ENCODE assay signal across 12 cellular contexts in genomic region chr17:7626307-7626706, GRCh38. TPM values are rescaled to one million over a fixed set of nuclear protein-coding genes. Genes with fewer than 3 reads are reported as not detected.
DNase-seq lines count a peak whose midpoint lies in the region; ATAC-seq and TF ChIP-seq lines count a peak whose summit lies in the region.
"Had no signal": no experiment of that assay in that cellular context is flagged by ENCODE, and none has a peak within 500 bp of the region (broad histone marks: within the 10 kb centered on the region; RNA-seq: fewer than 3 reads in every experiment).

No MANE protein-coding gene starts in this region.

- TF ChIP-seq CTCF in heart right ventricle (IDR thresholded peaks at IDR 0.05), result no peak
- TF ChIP-seq CTCF in brain (conservative IDR thresholded peaks at IDR 0.05), result no peak
- TF ChIP-seq CTCF in lower lobe of right lung (IDR thresholded peaks at IDR 0.05), result no peak
- TF ChIP-seq CTCF in upper lobe of left lung (IDR thresholded peaks at IDR 0.05), result no peak
- TF ChIP-seq CTCF in omental fat pad (IDR thresholded peaks at IDR 0.05), result no peak

- H3K27ac ChIP-seq in heart right ventricle (peak overlapping the region in 4 of 10 donors; percentile 92 to 98 (median 94)), lower lobe of right lung (peak overlapping the region; percentile 93), upper lobe of left lung (peak overlapping the region in 3 of 4 donors; percentile 86 to 96 (median 95))

- H3K9me3 ChIP-seq in heart right ventricle (no peaks in the 10 kb centered on the region), lower lobe of right lung (no peaks in the 10 kb centered on the region), upper lobe of left lung (no peaks in the 10 kb centered on the region)
- H3K9me3 ChIP-seq: ovary had no signal

- H3K4me3 ChIP-seq in heart right ventricle, result peak overlapping the region in 6 of 10 donors; percentile 73 to 92 (median 80)
- peak overlapping the region; percentile 78 for H3K4me3 ChIP-seq in lower lobe of right lung
- peak overlapping the region in 1 of 4 donors; percentile 82 for H3K4me3 ChIP-seq in upper lobe of left lung

- 88 to 90% methylated on average over 7 of the region's 7 CpGs for WGBS in heart right ventricle, 2 donors
- WGBS in upper lobe of left lung, 2 donors, result 73 to 74% methylated on average over 7 of the region's 7 CpGs

- H3K4me1 ChIP-seq in heart right ventricle (peaks cover 5 to 21% (median 16%) of the 10 kb centered on the region in 9 donors), lower lobe of right lung (peaks cover 17% of the 10 kb centered on the region), upper lobe of left lung (peaks cover 9 to 20% (median 15%) of the 10 kb centered on the region in 4 donors)

- peaks cover 17% of the 10 kb centered on the region for H3K4me1 Mint-ChIP-seq in brain

- no peak for TF ChIP-seq POLR2A in upper lobe of left lung (IDR thresholded peaks at IDR 0.05)

- peak overlapping the region; percentile 98 to 99 (median 98) for H3K27ac Mint-ChIP-seq in brain

- no peaks in the 10 kb centered on the region for H3K27me3 Mint-ChIP-seq in brain

- H3K36me3 Mint-ChIP-seq in brain, result peaks cover 20% of the 10 kb centered on the region

- H3K4me3 Mint-ChIP-seq in brain, result peak overlapping the region; percentile 93 to 97 (median 96)

- ATAC-seq in heart right ventricle (no peak), Right ventricle myocardium inferior (no peak), lower lobe of right lung (peak; percentile 6 to 18), upper lobe of left lung (ENCODE audit: low FRiP score in 2 of 2) (peak in 1 of 2 donors; percentile 7), HG03460 (IDR thresholded peaks at IDR 0.05; ENCODE audit: unreplicated experiment) (no peak), omental fat pad (ENCODE audit: low FRiP score) (no peak)

- H3K27me3 ChIP-seq in heart right ventricle (no peaks in the 10 kb centered on the region), lower lobe of right lung (ENCODE audit: low read depth) (no peaks in the 10 kb centered on the region), upper lobe of left lung (no peaks in the 10 kb centered on the region)
- H3K27me3 ChIP-seq: ovary had no signal

- H3K36me3 ChIP-seq in heart right ventricle, result peaks cover 0 to 14% (median 0%) of the 10 kb centered on the region in 9 donors
- H3K36me3 ChIP-seq in lower lobe of right lung, result peaks cover 12% of the 10 kb centered on the region
- H3K36me3 ChIP-seq in upper lobe of left lung, result peaks cover 0 to 7% (median 0%) of the 10 kb centered on the region in 4 donors
- H3K36me3 ChIP-seq: ovary had no signal

- peak in 1 of 2 donors; percentile 17 for DNase-seq in heart right ventricle
- no peak for DNase-seq in Right ventricle myocardium inferior (ENCODE audit: missing footprints)
- DNase-seq in lower lobe of right lung, result peak; percentile 66
- DNase-seq in upper lobe of left lung, result peak in 1 of 2 donors; percentile 51
- no peak for DNase-seq in NCI-H187 (lab: John Stamatoyannopoulos, UW)
- DNase-seq in omental fat pad (ENCODE audit: low spot score), result no peak

- intact Hi-C loops in heart right ventricle (cut with DNase I), result loop anchor here in 2 of 10 donors (2.0 kb wide), 1 partner anchor 60 kb away; the partner anchor contains the start of gene TP53 (in 2 of the 2)
- intact Hi-C loops in Right ventricle myocardium inferior (cut with DNase I), result no loop called here
- intact Hi-C loops in lower lobe of right lung (cut with DNase I), result no loop called here

- TF ChIP-seq EP300 in upper lobe of left lung (IDR thresholded peaks at IDR 0.05), result no peak

- H3K9me3 Mint-ChIP-seq in brain, result no peaks in the 10 kb centered on the region

RNA-seq across cellular contexts. Expression of gene SAT2, which starts 1.3 kb away (rescaled TPM):
- 10 to 100 TPM; 45.7 to 83.3 (median 66.0) TPM for total RNA-seq in heart right ventricle
- 100 to 1,000 TPM; 138 to 164 TPM for polyA plus RNA-seq in heart right ventricle
- total RNA-seq in Right ventricle myocardium inferior, result 78.9 TPM
- 79.2 TPM for polyA plus RNA-seq in brain (ENCODE audit: insufficient read depth, low read depth, low replicate concordance)
- 86.3 TPM for total RNA-seq in lower lobe of right lung
- 100 to 1,000 TPM in 1 of 6 donors, 10 to 100 TPM in 5; 66.4 to 155 (median 81.3) TPM for total RNA-seq in upper lobe of left lung
- total RNA-seq in omental fat pad, result 10 to 100 TPM; 55.5 to 81.3 (median 66.2) TPM

RNA-seq across cellular contexts. Expression of gene SHBG, which starts 3.6 kb away (rescaled TPM):
- under 1 TPM in 7 of 10 donors, not detected in 3; 0.25 to 0.77 (median 0.38) TPM for total RNA-seq in heart right ventricle
- polyA plus RNA-seq in heart right ventricle, result 1 to 10 TPM in 1 of 2 donors, under 1 TPM in 1; 0.19 to 1.3 TPM
- total RNA-seq in Right ventricle myocardium inferior, result 0.35 TPM
- 2.3 TPM for polyA plus RNA-seq in brain (ENCODE audit: insufficient read depth, low read depth, low replicate concordance)
- not detected for total RNA-seq in lower lobe of right lung
- under 1 TPM in 3 of 6 donors, not detected in 3; 0.34 to 0.88 (median 0.46) TPM for total RNA-seq in upper lobe of left lung
- 1 to 10 TPM in 1 of 4 donors, under 1 TPM in 1, not detected in 2; 0.37 to 2.5 TPM for total RNA-seq in omental fat pad
- total RNA-seq: bronchial epithelial cell, K562, ureter had no signal
- polyA plus RNA-seq: K562 had no signal

RNA-seq across cellular contexts. Expression of gene FXR2, which starts 11.6 kb away (rescaled TPM):
- total RNA-seq in heart right ventricle, result 100 to 1,000 TPM in 3 of 10 donors, 10 to 100 TPM in 7; 81.7 to 104 (median 90.5) TPM
- 100 to 1,000 TPM in 1 of 2 donors, 10 to 100 TPM in 1; 52.2 to 111 TPM for polyA plus RNA-seq in heart right ventricle
- 103 TPM for total RNA-seq in Right ventricle myocardium inferior
- polyA plus RNA-seq in brain (ENCODE audit: insufficient read depth, low read depth, low replicate concordance), result 127 TPM
- total RNA-seq in lower lobe of right lung, result 36.0 TPM
- total RNA-seq in upper lobe of left lung, result 10 to 100 TPM; 35.6 to 46.1 (median 38.4) TPM
- 10 to 100 TPM; 17.8 to 30.3 (median 22.7) TPM for total RNA-seq in omental fat pad

RNA-seq across cellular contexts. Expression of gene ATP1B2, which starts 24.4 kb away (rescaled TPM):
- 1 to 10 TPM; 1.4 to 6.5 (median 3.9) TPM for total RNA-seq in heart right ventricle
- polyA plus RNA-seq in heart right ventricle, result 1 to 10 TPM in 1 of 2 donors, under 1 TPM in 1; 0.91 to 6.2 TPM
- 3.8 TPM for total RNA-seq in Right ventricle myocardium inferior
- polyA plus RNA-seq in brain (ENCODE audit: insufficient read depth, low read depth, low replicate concordance), result 149 TPM
- 3.1 TPM for total RNA-seq in lower lobe of right lung
- 1 to 10 TPM in 2 of 6 donors, under 1 TPM in 2, not detected in 2; 0.46 to 2.2 (median 0.97) TPM for total RNA-seq in upper lobe of left lung
- 1 to 10 TPM in 1 of 4 donors, under 1 TPM in 2, not detected in 1; 0.28 to 1.4 (median 0.48) TPM for total RNA-seq in omental fat pad
- total RNA-seq: bronchial epithelial cell had no signal

RNA-seq across cellular contexts. Expression of gene SOX15, which starts 36.4 kb away (rescaled TPM):
- total RNA-seq in heart right ventricle (1 to 10 TPM in 6 of 10 donors, under 1 TPM in 4; 0.23 to 1.7 (median 1.2) TPM), Right ventricle myocardium inferior (0.89 TPM), lower lobe of right lung (0.47 TPM), upper lobe of left lung (1 to 10 TPM in 1 of 6 donors, under 1 TPM in 2, not detected in 3; 0.63 to 1.5 (median 0.71) TPM), omental fat pad (under 1 TPM in 3 of 4 donors, not detected in 1; 0.56 to 0.95 (median 0.72) TPM)
- polyA plus RNA-seq in heart right ventricle (1 to 10 TPM in 1 of 2 donors, under 1 TPM in 1; 0.78 to 2.6 TPM), brain (ENCODE audit: insufficient read depth, low read depth, low replicate concordance) (5.3 TPM)

Comparison
In these comparisons a context has a peak if more than half of its experiments do, and no peak if none do; other contexts are left out.
1. ATAC-seq: peak in lower lobe of right lung (2 of 2); none in heart right ventricle (0 of 8), Right ventricle myocardium inferior (single experiment), HG03460 (single experiment) and omental fat pad (single experiment).